Comparison of ENCODE assay signal across 8 cellular contexts in genomic region chr14:49892636-49893308, GRCh38.
DNase-seq lines count a peak whose midpoint lies in the region; ATAC-seq and TF ChIP-seq lines count a peak whose summit lies in the region.

Gene ARF6 (plus strand): TSS chr14:49893082. CDS start chr14:49893737, 655 bp downstream.

- H3K4me3 Mint-ChIP-seq in central memory CD8-positive, alpha-beta T cell: peak within 1 kb of the TSS; percentile 91

- H3K36me3 Mint-ChIP-seq in central memory CD8-positive, alpha-beta T cell (ENCODE audit: insufficient read depth): peaks cover 43% of the 10 kb centered on the region

- no peaks in the 10 kb centered on the region for H3K9me3 Mint-ChIP-seq in central memory CD8-positive, alpha-beta T cell

- ATAC-seq in GM19023 (IDR thresholded peaks at IDR 0.05; ENCODE audit: unreplicated experiment) (peak; percentile 86), HG03280 (IDR thresholded peaks at IDR 0.05; ENCODE audit: unreplicated experiment) (peak; percentile 86)
- ATAC-seq in central memory CD8-positive, alpha-beta T cell (replicated peaks; ENCODE audit: extremely low read depth, poor library complexity, severe bottlenecking): peak; percentile 77

- peaks cover 38% of the 10 kb centered on the region for H3K4me1 Mint-ChIP-seq in central memory CD8-positive, alpha-beta T cell

- peak; percentile 94 for DNase-seq in AG09319 (ENCODE audit: extremely low read depth, low read depth)
- peak; percentile 91 for DNase-seq in NCI-H345 treated with DMSO at 0.1 percent for 48 hours (lab: John Stamatoyannopoulos, UW; ENCODE audit: unreplicated experiment)
- peak; percentile 90 for DNase-seq in activated CD4-positive, CD25-positive, alpha-beta regulatory T cell treated with anti-CD3 and anti-CD28 coated beads, Interleukin-2, amount 50 U/mL, for 16 hours (ENCODE audit: low read depth, low spot score)
- peak; percentile 90 for DNase-seq in central memory CD8-positive, alpha-beta T cell (ENCODE audit: low spot score in 2 of 2)
- DNase-seq in islet precursor cell: peak; percentile 99
- DNase-seq in stimulated activated CD4-positive, alpha-beta T cell treated with anti-CD3 and anti-CD28 coated beads, Interleukin-12 subunit alpha, Interleukin-12 subunit beta, amount 100 ng/mL, for 48 hours (ENCODE audit: low read depth in 2 of 3, low spot score in 1 of 3): peak; percentile 92 to 96 (median 96)

- TF ChIP-seq CTCF in AG09319 (IDR thresholded peaks at IDR 0.05; ENCODE audit: low read depth, low read length): no peak; the same call in 1 of the 2 replicates

- peak within 1 kb of the TSS; percentile 95 for H3K27ac Mint-ChIP-seq in central memory CD8-positive, alpha-beta T cell (ENCODE audit: low read depth)

- no peaks in the 10 kb centered on the region for H3K27me3 Mint-ChIP-seq in central memory CD8-positive, alpha-beta T cell

Comparison
In these comparisons a context has a peak if more than half of its experiments do, and no peak if none do; other contexts are left out.
1. Peak in every context shown above with its lines: DNase-seq and ATAC-seq.